16 cellular contexts compared by ENCODE assay signal in the genomic region with DNA sequence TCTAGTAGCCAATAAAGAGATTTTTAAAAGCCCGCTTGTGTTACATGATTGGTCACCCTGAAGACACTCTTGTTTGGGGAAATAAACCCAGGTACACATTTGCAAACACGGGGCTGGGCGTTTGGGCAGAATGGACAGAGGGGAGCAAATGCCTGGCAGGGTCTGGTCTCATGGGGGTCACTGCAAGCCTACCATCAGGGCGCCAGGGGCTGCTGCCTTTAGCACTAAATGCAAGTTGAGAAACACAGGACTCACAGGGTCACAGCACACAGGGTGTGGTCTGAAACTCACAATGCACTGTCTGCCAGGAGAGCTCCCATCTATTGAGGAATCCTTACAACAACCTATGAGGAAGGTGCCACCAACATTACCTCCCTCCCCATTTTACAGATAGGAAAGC.
DNase-seq lines count a peak whose midpoint lies in the region; ATAC-seq, FAIRE-seq and TF ChIP-seq lines count a peak whose summit lies in the region.
"Had no signal": no experiment of that assay in that cellular context is flagged by ENCODE, and none has a peak within 500 bp of the region (broad histone marks: within the 10 kb centered on the region; RNA-seq: fewer than 3 reads in every experiment).

No MANE protein-coding gene starts in this region.

- H3K9me3 ChIP-seq in heart right ventricle (peaks cover 0 to 7% (median 0%) of the 10 kb centered on the region in 11 donors), HepG2 (ENCODE audit: low read length) (no peaks in the 10 kb centered on the region), spleen (peaks cover 0 to 17% (median 3%) of the 10 kb centered on the region in 8 donors), vagina (no peaks in the 10 kb centered on the region), HAP-1 (no peaks in the 10 kb centered on the region), mammary epithelial cell (replicated peaks; ENCODE audit: insufficient read depth, low read length) (no peaks in the 10 kb centered on the region)
- H3K9me3 ChIP-seq: BE2C had no signal

- H3K27ac ChIP-seq in heart right ventricle (peak overlapping the region in 9 of 10 donors; percentile 16 to 82 (median 79)), HepG2 (ENCODE audit: extremely low read length, insufficient read depth, low read length) (no peak overlapping the region), spleen (peak overlapping the region in 5 of 8 donors; percentile 26 to 57 (median 52)), vagina (peak overlapping the region; percentile 60), mammary epithelial cell (ENCODE audit: insufficient read depth, low read depth, low read length) (no peak overlapping the region)

- in situ Hi-C loops in HepG2 (cut with HindIII; ENCODE audit: extremely low pct_ligation_motif_present, low pct_unique_long_range_greater_than_20kb) (no loop called here), HAP-1 (cut with MboI; ENCODE audit: low sequenced_read_pairs) (no loop called here), mammary epithelial cell (cut with MboI; ENCODE audit: low sequenced_read_pairs in 2 of 2) (no loop called here)

- dilution Hi-C loops in mammary epithelial cell (cut with HindIII; ENCODE audit: low sequenced_read_pairs) = no loop called here

- CTCF ChIA-PET in HepG2 (lab: Yijun Ruan, JAX; ENCODE audit: low intra/inter-chr PET ratio, low total read pairs) (no interaction called here), mammary epithelial cell (lab: Charles Lee; ENCODE audit: low non-redundant PET) (no interaction called here)

- TF ChIP-seq POLR2A in HepG2 (IDR thresholded peaks at IDR 0.05; ENCODE audit: insufficient read depth in 1 of 2, low read depth in 2 of 2, low read length in 2 of 2) (no peak), spleen (IDR thresholded peaks at IDR 0.05) (no peak), vagina (IDR thresholded peaks at IDR 0.05) (no peak)

- TF ChIP-seq EP300 in HepG2 (IDR thresholded peaks at IDR 0.05; ENCODE audit: low read depth in 2 of 2, low read length in 2 of 2) = no peak
- no peak for TF ChIP-seq EP300 in HepG2 (CRISPR knock-in tag; IDR thresholded peaks at IDR 0.05; ENCODE audit: borderline replicate concordance)

- H3K4me3 ChIP-seq in heart right ventricle (no peak overlapping the region), HepG2 (replicated peaks in 1 of 3; ENCODE audit: insufficient read depth in 1 of 3, low read depth in 2 of 3, low read length in 3 of 3) (peak overlapping the region in 1 of 3 experiments; percentile 17; a peak in 1 of 6 replicates), spleen (no peak overlapping the region), vagina (no peak overlapping the region), HAP-1 (no peak overlapping the region), mammary epithelial cell (replicated peaks in 1 of 3; ENCODE audit: insufficient read depth in 1 of 3, low read depth in 2 of 3, low read length in 3 of 3) (no peak overlapping the region)

- H2AFZ ChIP-seq in HepG2 (ENCODE audit: low read length) = no peak overlapping the region
- H2AFZ ChIP-seq in mammary epithelial cell (ENCODE audit: low read depth, low read length) = no peak overlapping the region

- no peak for FAIRE-seq in HepG2 (lab: Jason Lieb, UNC)
- FAIRE-seq: A204.1 had no signal

- no peak overlapping the region for H3K9ac ChIP-seq in HepG2 (ENCODE audit: insufficient read depth, low read depth, low read length)
- H3K9ac ChIP-seq in mammary epithelial cell (ENCODE audit: insufficient read depth, low read length) = no peak overlapping the region

- BruUV-seq in HepG2 (replicated peaks; lab: Mats Ljungman, UMichigan) = no TSS peak
- BruUV-seq in mammary epithelial cell (replicated peaks; lab: Mats Ljungman, UMichigan) = no TSS peak

- H3K36me3 ChIP-seq in heart right ventricle = peaks cover 0 to 20% (median 0%) of the 10 kb centered on the region in 9 donors
- 0 out of 5 replicates have a peak, but pooled peaks cover 0 to 5% of the 10 kb centered on the region in 2 experiments for H3K36me3 ChIP-seq in HepG2 (replicated peaks in 1 of 2; ENCODE audit: control insufficient read depth in 1 of 2, insufficient read depth in 2 of 2, low read length in 2 of 2)
- peaks cover 0 to 86% (median 5%) of the 10 kb centered on the region in 6 donors for H3K36me3 ChIP-seq in spleen
- no peaks in the 10 kb centered on the region for H3K36me3 ChIP-seq in vagina
- no peaks in the 10 kb centered on the region for H3K36me3 ChIP-seq in HAP-1 (replicated peaks)
- H3K36me3 ChIP-seq in mammary epithelial cell (ENCODE audit: insufficient read depth, low read length) = no peaks in the 10 kb centered on the region

- no peaks in the 10 kb centered on the region for H3K79me2 ChIP-seq in HepG2 (ENCODE audit: insufficient read depth, low read length)
- peaks cover 15% of the 10 kb centered on the region for H3K79me2 ChIP-seq in mammary epithelial cell (ENCODE audit: insufficient read depth, low read length)

- H4K20me1 ChIP-seq in HepG2 (ENCODE audit: insufficient read depth, low read length) (no peaks in the 10 kb centered on the region; the same call in 1 of the 2 replicates), mammary epithelial cell (ENCODE audit: insufficient read depth, low read length) (no peaks in the 10 kb centered on the region)

- POLR2A ChIA-PET in HepG2 (lab: Yijun Ruan, JAX) = interaction anchor here (2.6 kb wide), 1 partner anchor 34 kb away, joined by 15 read pairs; no protein-coding TSS in a partner anchor

- no peak for TF ChIP-seq RAD21 in HepG2 (CRISPR knock-in tag; IDR thresholded peaks at IDR 0.05)

- WGBS in heart right ventricle, 2 donors = 94 to 97% methylated on average over 4 of the region's 4 CpGs
- WGBS in HepG2 (ENCODE audit: low lambda C conversion rate) = 41% methylated on average over 3 of the region's 4 CpGs
- 90 to 96% (median 92%) methylated on average over 4 of the region's 4 CpGs for WGBS in spleen, 5 donors
- 89% methylated on average over 4 of the region's 4 CpGs for WGBS in mammary epithelial cell (ENCODE audit: low coverage, missing lambda C conversion rate)

- no peak for DNase-seq in heart right ventricle
- DNase-seq in left ventricle myocardium superior = no peak
- DNase-seq in HepG2 (ENCODE audit: low spot score) = no peak
- DNase-seq in spleen = peak; percentile 51
- DNase-seq in vagina (ENCODE audit: extremely low spot score in 2 of 2) = no peak
- no peak for DNase-seq in HAP-1 (ENCODE audit: low spot score in 2 of 2)
- no peak for DNase-seq in NCI-H345 treated with DMSO at 0.1 percent for 48 hours (lab: John Stamatoyannopoulos, UW; ENCODE audit: unreplicated experiment)
- DNase-seq in mammary epithelial cell = no peak
- DNase-seq: activated CD4-positive, CD25-positive, alpha-beta regulatory T cell treated with anti-CD3 and anti-CD28 coated beads, Interleukin-2, amount 50 U/mL, for 72 hours; activated CD8-positive, alpha-beta T cell treated with anti-CD3 and anti-CD28 coated beads for 36 hours; BE2C; naive thymus-derived CD8-positive, alpha-beta T cell; NCI-H187 treated with DMSO at 0.1 percent for 48 hours; SHP77 treated with DMSO at 0.1 percent for 48 hours; T-cell had no signal

- H3K27me3 ChIP-seq in heart right ventricle = no peaks in the 10 kb centered on the region
- H3K27me3 ChIP-seq in HepG2 (ENCODE audit: control insufficient read depth in 1 of 2, insufficient read depth in 2 of 2, low read length in 2 of 2) = no peaks in the 10 kb centered on the region
- no peaks in the 10 kb centered on the region for H3K27me3 ChIP-seq in spleen (replicated peaks in 1 of 7)
- no peaks in the 10 kb centered on the region for H3K27me3 ChIP-seq in vagina
- H3K27me3 ChIP-seq in HAP-1 (ENCODE audit: low read depth) = no peaks in the 10 kb centered on the region
- H3K27me3 ChIP-seq in mammary epithelial cell (ENCODE audit: insufficient read depth, low read length) = no peaks in the 10 kb centered on the region
- H3K27me3 ChIP-seq: BE2C had no signal

- intact Hi-C loops in heart right ventricle (cut with DNase I) (no loop called here), left ventricle myocardium superior (cut with micrococcal nuclease) (no loop called here), HepG2 (cut with micrococcal nuclease; ENCODE audit: unreplicated experiment) (loop anchor here (1.0 to 2.0 kb wide), 2 partner anchors 35 to 50 kb away; no protein-coding TSS in a partner anchor), spleen (cut with DNase I; ENCODE audit: low total_unique reads) (no loop called here), vagina (cut with DNase I) (no loop called here), mammary epithelial cell (cut with micrococcal nuclease) (no loop called here)

- H3K4me1 ChIP-seq in heart right ventricle (peaks cover 15 to 45% (median 29%) of the 10 kb centered on the region in 9 donors), HepG2 (ENCODE audit: insufficient read depth, low read length) (peaks cover 62% of the 10 kb centered on the region), spleen (peaks cover 0 to 47% (median 22%) of the 10 kb centered on the region in 6 donors), vagina (peaks cover 41% of the 10 kb centered on the region), HAP-1 (no peaks in the 10 kb centered on the region), mammary epithelial cell (ENCODE audit: insufficient read depth, low read length) (no peaks in the 10 kb centered on the region)

- no peak for ATAC-seq in heart right ventricle
- ATAC-seq in left ventricle myocardium superior = no peak
- ATAC-seq in HepG2 = peak; percentile 15; the same call in 2 of the 3 replicates
- ATAC-seq: activated CD8-positive, alpha-beta T cell treated with anti-CD3 and anti-CD28 coated beads for 36 hours; naive thymus-derived CD8-positive, alpha-beta T cell; T-cell had no signal

- H3K4me2 ChIP-seq in HepG2 (ENCODE audit: low read depth, low read length) (peak overlapping the region; percentile 14; the same call in 1 of the 2 replicates), mammary epithelial cell (ENCODE audit: insufficient read depth, low read depth, low read length) (no peak overlapping the region)

- no peak for TF ChIP-seq CTCF in heart right ventricle (IDR thresholded peaks at IDR 0.05)
- no peak for TF ChIP-seq CTCF in HepG2 (CRISPR knock-in tag; IDR thresholded peaks at IDR 0.05)
- TF ChIP-seq CTCF in spleen (IDR thresholded peaks at IDR 0.05 in 8 of 11, conservative IDR thresholded peaks at IDR 0.05 in 3 of 11) = no peak
- no peak for TF ChIP-seq CTCF in vagina (IDR thresholded peaks at IDR 0.05)
- no peak for TF ChIP-seq CTCF in mammary epithelial cell (conservative IDR thresholded peaks at IDR 0.05 in 1 of 2, IDR thresholded peaks at IDR 0.05 in 1 of 2; ENCODE audit: extremely low read depth in 1 of 2, insufficient read depth in 1 of 2, low read depth in 1 of 2, low read length in 2 of 2)

TF ChIP-seq in HepG2, 621 proteins besides CTCF, POLR2A, EP300 and RAD21:
- TF ChIP-seq SMYD3 (CRISPR knock-in tag; IDR thresholded peaks at IDR 0.05) (no peak), ZNF629 (CRISPR knock-in tag; conservative IDR thresholded peaks at IDR 0.05) (0 out of 2 replicates have a peak, but pooled peaks have one; percentile 48)
TF ChIP-seq in HepG2: peak in this region for 1.

Comparison
In these comparisons a context has a peak if more than half of its experiments do, and no peak if none do; other contexts are left out.
1. H3K27ac ChIP-seq: peak in heart right ventricle (9 of 10), spleen (5 of 8) and vagina (single experiment); none in HepG2 (single experiment) and mammary epithelial cell (single experiment).